In the genomic region with DNA sequence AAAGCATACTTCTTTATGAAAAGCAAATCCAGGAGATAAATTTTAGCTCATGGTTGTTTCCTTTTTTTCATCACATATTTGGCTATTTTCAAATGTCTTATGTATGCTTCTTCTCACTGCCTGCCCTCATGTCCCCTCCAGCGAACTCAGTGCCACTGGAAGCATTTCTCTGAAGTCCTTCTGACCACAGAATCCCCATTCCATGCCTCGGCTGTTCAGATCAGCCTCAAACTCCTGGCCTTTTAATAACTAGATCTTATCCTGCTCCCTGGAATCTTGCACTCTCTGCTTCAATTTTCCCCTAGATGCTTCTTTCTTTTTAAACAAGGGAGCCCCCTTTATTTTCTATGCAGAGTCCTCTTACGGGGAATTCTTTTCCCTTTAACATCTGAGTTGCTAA, we compare ENCODE assay signal across 18 cellular contexts. TPM values are rescaled to one million over a fixed set of nuclear protein-coding genes. Genes with fewer than 3 reads are reported as not detected.
A peak's percentile ranks its signal among the peaks of the same experiment; 100 is the strongest.
DNase-seq lines count a peak whose midpoint lies in the region; FAIRE-seq and TF ChIP-seq lines count a peak whose summit lies in the region.
"Had no signal": no experiment of that assay in that cellular context is flagged by ENCODE, and none has a peak within 500 bp of the region (broad histone marks: within the 10 kb centered on the region; RNA-seq: fewer than 3 reads in every experiment).

No MANE protein-coding gene starts in this region.

- TF ChIP-seq POLR2A in breast epithelium (IDR thresholded peaks at IDR 0.05), result no peak

- H4K20me1 ChIP-seq in astrocyte (ENCODE audit: insufficient read depth, low read length), result peaks cover 39% of the 10 kb centered on the region
- H4K20me1 ChIP-seq in keratinocyte (ENCODE audit: control insufficient read depth, extremely low read depth, insufficient read depth, low read length), result no peaks in the 10 kb centered on the region

- H3K27me3 Mint-ChIP-seq in MCF 10A (ENCODE audit: insufficient read depth, unreplicated experiment) (no peaks in the 10 kb centered on the region), astrocyte (ENCODE audit: low read depth, unreplicated experiment) (no peaks in the 10 kb centered on the region), type B pancreatic cell (peaks cover 19% of the 10 kb centered on the region)
- peaks cover 78% of the 10 kb centered on the region for H3K27me3 Mint-ChIP-seq in activated CD4-positive, alpha-beta T cell treated with anti-CD3 and anti-CD28 coated beads, Interleukin-2, amount 10 ng/mL, durations not matched to agents 24 days and 14 days

- H3K36me3 ChIP-seq in breast epithelium (no peaks in the 10 kb centered on the region), astrocyte (ENCODE audit: insufficient read depth, low read length) (peaks cover 4% of the 10 kb centered on the region), keratinocyte (ENCODE audit: control insufficient read depth in 2 of 2, extremely low read depth in 1 of 2, insufficient read depth in 2 of 2, low read length in 2 of 2) (peaks cover 7 to 27% of the 10 kb centered on the region in 2 experiments)
- H3K36me3 ChIP-seq: Peyer's patch had no signal

- CTCF ChIA-PET in MCF 10A (lab: Yijun Ruan, JAX), result interaction anchor here (1.3 to 1.9 kb wide), 2 partner anchors 17 to 155 kb away, joined by 3 to 4 read pairs; no protein-coding TSS in a partner anchor

- POLR2A ChIA-PET in MCF 10A (lab: Yijun Ruan, JAX), result interaction anchor here (0.7 to 3.4 kb wide), 7 partner anchors 8 to 162 kb away, joined by 3 to 25 read pairs (median 3); partner anchors contain the start of gene ETV5

- H3K9me1 ChIP-seq in keratinocyte (ENCODE audit: control insufficient read depth, extremely low read depth, insufficient read depth, low read length), result peaks cover 2% of the 10 kb centered on the region

- peak overlapping the region; percentile 87 for H3K4me2 ChIP-seq in astrocyte (ENCODE audit: low read length)
- H3K4me2 ChIP-seq in keratinocyte (ENCODE audit: control insufficient read depth, extremely low read depth, insufficient read depth, low read depth, low read length), result peak overlapping the region; percentile 97

- no peaks in the 10 kb centered on the region for H3K27me3 ChIP-seq in breast epithelium
- no peaks in the 10 kb centered on the region for H3K27me3 ChIP-seq in astrocyte (ENCODE audit: insufficient read depth, low read length)
- H3K27me3 ChIP-seq in keratinocyte (ENCODE audit: control insufficient read depth, extremely low read depth, insufficient read depth, low read length), result no peaks in the 10 kb centered on the region
- H3K27me3 ChIP-seq: Peyer's patch had no signal

- H2AFZ ChIP-seq in astrocyte (ENCODE audit: low read depth, low read length) (no peak overlapping the region), keratinocyte (ENCODE audit: control insufficient read depth, low read length) (no peak overlapping the region)

- no peak for TF ChIP-seq CTCF in MCF 10A (IDR thresholded peaks at IDR 0.05; ENCODE audit: unreplicated experiment)
- no peak for TF ChIP-seq CTCF in breast epithelium (IDR thresholded peaks at IDR 0.05)
- no peak for TF ChIP-seq CTCF in astrocyte (IDR thresholded peaks at IDR 0.05; ENCODE audit: insufficient read depth, low read depth, low read length)
- no peak for TF ChIP-seq CTCF in keratinocyte (optimal IDR thresholded peaks at IDR 0.05 in 1 of 3, IDR thresholded peaks at IDR 0.05 in 1 of 3, conservative IDR thresholded peaks at IDR 0.05 in 1 of 3; ENCODE audit: extremely low read depth in 1 of 3, insufficient read depth in 2 of 3, low read length in 3 of 3)
- TF ChIP-seq CTCF in type B pancreatic cell (conservative IDR thresholded peaks at IDR 0.05), result no peak

- no TSS peak for BruUV-seq in MCF 10A (replicated peaks; lab: Mats Ljungman, UMichigan)

- peaks cover 4% of the 10 kb centered on the region for H3K79me2 ChIP-seq in astrocyte (ENCODE audit: insufficient read depth, low read length)
- no peaks in the 10 kb centered on the region for H3K79me2 ChIP-seq in keratinocyte (ENCODE audit: control insufficient read depth, insufficient read depth, low read length)

- peaks cover 24% of the 10 kb centered on the region for H3K36me3 Mint-ChIP-seq in MCF 10A (ENCODE audit: insufficient read depth, unreplicated experiment)
- peaks cover 17% of the 10 kb centered on the region for H3K36me3 Mint-ChIP-seq in astrocyte (ENCODE audit: low read depth, unreplicated experiment)
- H3K36me3 Mint-ChIP-seq in type B pancreatic cell, result peaks cover 7% of the 10 kb centered on the region
- H3K36me3 Mint-ChIP-seq in activated CD4-positive, alpha-beta T cell treated with anti-CD3 and anti-CD28 coated beads, Interleukin-2, amount 10 ng/mL, durations not matched to agents 24 days and 14 days (ENCODE audit: low read depth), result no peaks in the 10 kb centered on the region
- H3K36me3 Mint-ChIP-seq: activated CD8-positive, alpha-beta memory T cell treated with anti-CD3 and anti-CD28 coated beads, Interleukin-2, amount 10 ng/mL, durations not matched to agents 7 days and 5 days; CD4-positive, alpha-beta memory T cell had no signal

- peak overlapping the region in 1 of 2 donors; percentile 34 for H3K27ac ChIP-seq in breast epithelium
- H3K27ac ChIP-seq in astrocyte (ENCODE audit: low read depth, low read length), result no peak overlapping the region
- H3K27ac ChIP-seq in keratinocyte (ENCODE audit: control insufficient read depth, insufficient read depth, low read length), result peak overlapping the region; percentile 66

- no peak for FAIRE-seq in astrocyte (lab: Jason Lieb, UNC)
- no peak for FAIRE-seq in keratinocyte (lab: Jason Lieb, UNC)
- FAIRE-seq: bronchial epithelial cell, GM12878 had no signal

- H3K9ac ChIP-seq in astrocyte (ENCODE audit: low read length) (peak overlapping the region; percentile 37), keratinocyte (ENCODE audit: control insufficient read depth, extremely low read depth, insufficient read depth, low read length) (peak overlapping the region; percentile 28)

- peaks cover 43% of the 10 kb centered on the region for H3K4me1 Mint-ChIP-seq in MCF 10A (ENCODE audit: insufficient read depth, unreplicated experiment)
- H3K4me1 Mint-ChIP-seq in astrocyte (ENCODE audit: low read depth, unreplicated experiment), result peaks cover 47% of the 10 kb centered on the region
- H3K4me1 Mint-ChIP-seq in type B pancreatic cell (ENCODE audit: unreplicated experiment), result peaks cover 47% of the 10 kb centered on the region
- H3K4me1 Mint-ChIP-seq in activated CD4-positive, alpha-beta T cell treated with anti-CD3 and anti-CD28 coated beads, Interleukin-2, amount 10 ng/mL, durations not matched to agents 24 days and 14 days, result peaks cover 2% of the 10 kb centered on the region
- H3K4me1 Mint-ChIP-seq: activated CD8-positive, alpha-beta memory T cell treated with anti-CD3 and anti-CD28 coated beads, Interleukin-2, amount 10 ng/mL, durations not matched to agents 7 days and 5 days had no signal

- DNase-seq in MCF 10A (ENCODE audit: unreplicated experiment) (no peak), breast epithelium (ENCODE audit: low spot score in 2 of 2) (no peak), astrocyte (ENCODE audit: low read depth) (no peak), keratinocyte (ENCODE audit: low read depth, low spot score) (no peak), type B pancreatic cell (ENCODE audit: extremely low spot score, unreplicated experiment) (no peak), SK-N-DZ (ENCODE audit: low spot score) (no peak), SW480 (ENCODE audit: low spot score) (no peak)
- DNase-seq in activated CD4-positive, alpha-beta T cell treated with anti-CD3 and anti-CD28 coated beads, Interleukin-2, amount 10 ng/mL, durations not matched to agents 24 days and 14 days, result no peak
- DNase-seq: activated CD8-positive, alpha-beta memory T cell treated with anti-CD3 and anti-CD28 coated beads, Interleukin-2, amount 10 ng/mL, durations not matched to agents 7 days and 5 days; CD4-positive, alpha-beta memory T cell; effector memory CD4-positive, alpha-beta T cell; midbrain; NCI-H187; NCI-H510A treated with DMSO at 0.1 percent for 48 hours; Peyer's patch; T-helper 2 cell had no signal

- dilution Hi-C loops in keratinocyte (cut with MboI; ENCODE audit: extremely low pct_ligation_motif_present, low sequenced_read_pairs), result no loop called here

- H3K27ac Mint-ChIP-seq in MCF 10A (ENCODE audit: low read depth, unreplicated experiment) (peak overlapping the region; percentile 77), astrocyte (ENCODE audit: unreplicated experiment) (peak overlapping the region; percentile 38), type B pancreatic cell (peak overlapping the region; percentile 59)
- H3K27ac Mint-ChIP-seq in activated CD4-positive, alpha-beta T cell treated with anti-CD3 and anti-CD28 coated beads, Interleukin-2, amount 10 ng/mL, durations not matched to agents 24 days and 14 days, result no peak overlapping the region
- H3K27ac Mint-ChIP-seq: activated CD8-positive, alpha-beta memory T cell treated with anti-CD3 and anti-CD28 coated beads, Interleukin-2, amount 10 ng/mL, durations not matched to agents 7 days and 5 days; CD4-positive, alpha-beta memory T cell had no signal

- H3K9me3 Mint-ChIP-seq in MCF 10A (ENCODE audit: unreplicated experiment) (no peaks in the 10 kb centered on the region), astrocyte (ENCODE audit: unreplicated experiment) (no peaks in the 10 kb centered on the region), type B pancreatic cell (no peaks in the 10 kb centered on the region)
- H3K9me3 Mint-ChIP-seq in activated CD4-positive, alpha-beta T cell treated with anti-CD3 and anti-CD28 coated beads, Interleukin-2, amount 10 ng/mL, durations not matched to agents 24 days and 14 days, result no peaks in the 10 kb centered on the region

- intact Hi-C loops in MCF 10A (cut with micrococcal nuclease) (no loop called here), breast epithelium (cut with DNase I; ENCODE audit: low total_unique reads) (no loop called here)
- intact Hi-C loops in activated CD4-positive, alpha-beta T cell treated with anti-CD3 and anti-CD28 coated beads, Interleukin-2, amount 10 ng/mL, durations not matched to agents 24 days and 14 days (cut with micrococcal nuclease), result no loop called here

- no peak overlapping the region for H3K4me3 ChIP-seq in breast epithelium
- no peak overlapping the region for H3K4me3 ChIP-seq in astrocyte (ENCODE audit: insufficient read depth, low read depth, low read length)
- H3K4me3 ChIP-seq in keratinocyte (ENCODE audit: control insufficient read depth in 2 of 3, extremely low read depth in 1 of 3, insufficient read depth in 2 of 3, low read depth in 1 of 3, low read length in 3 of 3), result peak overlapping the region in 2 of 3 experiments; percentile 2
- H3K4me3 ChIP-seq: GM12878 had no signal

- H3K9me3 ChIP-seq in breast epithelium, result no peaks in the 10 kb centered on the region
- no peaks in the 10 kb centered on the region for H3K9me3 ChIP-seq in astrocyte (ENCODE audit: insufficient read depth, low read depth, low read length)
- H3K9me3 ChIP-seq in keratinocyte (ENCODE audit: control insufficient read depth, low read depth, low read length), result no peaks in the 10 kb centered on the region
- H3K9me3 ChIP-seq: Peyer's patch had no signal

- peaks cover 0 to 12% of the 10 kb centered on the region in 2 donors for H3K4me1 ChIP-seq in breast epithelium
- peaks cover 33% of the 10 kb centered on the region for H3K4me1 ChIP-seq in astrocyte (ENCODE audit: insufficient read depth, low read length)
- H3K4me1 ChIP-seq in keratinocyte (ENCODE audit: control insufficient read depth, extremely low read depth, insufficient read depth, low read length), result peaks cover 40% of the 10 kb centered on the region

- H3K4me3 Mint-ChIP-seq in MCF 10A (ENCODE audit: unreplicated experiment) (peak overlapping the region; percentile 66), astrocyte (ENCODE audit: unreplicated experiment) (peak overlapping the region; percentile 17), type B pancreatic cell (peak overlapping the region; percentile 88)
- H3K4me3 Mint-ChIP-seq in activated CD4-positive, alpha-beta T cell treated with anti-CD3 and anti-CD28 coated beads, Interleukin-2, amount 10 ng/mL, durations not matched to agents 24 days and 14 days, result no peak overlapping the region
- H3K4me3 Mint-ChIP-seq: activated CD8-positive, alpha-beta memory T cell treated with anti-CD3 and anti-CD28 coated beads, Interleukin-2, amount 10 ng/mL, durations not matched to agents 7 days and 5 days had no signal

RNA-seq across cellular contexts. Expression of gene ETV5, which starts 10.1 kb away (rescaled TPM):
- total RNA-seq in MCF 10A (2022), result 93.0 and 101 TPM in 2 replicates
- total RNA-seq in breast epithelium, result 10 to 100 TPM in 2 of 3 donors, 1 to 10 TPM in 1; 9.1 to 19.0 (median 16.1) TPM
- 55.3 and 58.3 TPM in 2 replicates for total RNA-seq in astrocyte
- polyA plus RNA-seq in keratinocyte, result 13.8 to 49.7 TPM (median 28.7 TPM) in 3 replicates
- polyA plus RNA-seq in keratinocyte (2011; ENCODE audit: low read depth), result 2.3 TPM
- polyA plus RNA-seq in keratinocyte (2011; cell fraction: cytosol; rRNA removed), result 28.2 and 38.5 TPM in 2 replicates
- polyA plus RNA-seq in keratinocyte (2011; cell fraction: nucleus; rRNA removed), result 40.6 and 41.3 TPM in 2 replicates
- 5.5 and 37.9 TPM in 2 replicates for polyA plus RNA-seq in keratinocyte (2012; ENCODE audit: low replicate concordance)
- 35.9 to 125 TPM (median 43.1 TPM) in 3 replicates for polyA minus RNA-seq in keratinocyte
- polyA minus RNA-seq in keratinocyte (2011; cell fraction: cytosol; rRNA and poly(A)+ RNA removed), result 52.4 TPM
- 36.4 and 48.9 TPM in 2 replicates for polyA minus RNA-seq in keratinocyte (2011; cell fraction: nucleus; rRNA and poly(A)+ RNA removed)
- 26.4 and 42.2 TPM in 2 replicates for total RNA-seq in type B pancreatic cell (ENCODE audit: low replicate concordance)
- 2.2 and 2.5 TPM in 2 replicates for total RNA-seq in activated CD4-positive, alpha-beta T cell treated with anti-CD3 and anti-CD28 coated beads, Interleukin-2, amount 10 ng/mL, durations not matched to agents 24 days and 14 days
- 0.38 and 2.9 TPM in 2 replicates for polyA plus RNA-seq in SK-N-DZ (2014; cell fraction: cytosol; rRNA removed)
- 0.06 and 0.28 TPM in 2 replicates for polyA plus RNA-seq in SK-N-DZ (2014; cell fraction: nucleus; rRNA removed)
- polyA plus RNA-seq: CD4-positive, alpha-beta memory T cell had no signal

Comparison
In these comparisons a context has a peak if more than half of its experiments do, and no peak if none do; other contexts are left out.
1. H3K4me3 ChIP-seq: peak in keratinocyte (2 of 3); none in breast epithelium (0 of 3) and astrocyte (single experiment).